In the genomic region with DNA sequence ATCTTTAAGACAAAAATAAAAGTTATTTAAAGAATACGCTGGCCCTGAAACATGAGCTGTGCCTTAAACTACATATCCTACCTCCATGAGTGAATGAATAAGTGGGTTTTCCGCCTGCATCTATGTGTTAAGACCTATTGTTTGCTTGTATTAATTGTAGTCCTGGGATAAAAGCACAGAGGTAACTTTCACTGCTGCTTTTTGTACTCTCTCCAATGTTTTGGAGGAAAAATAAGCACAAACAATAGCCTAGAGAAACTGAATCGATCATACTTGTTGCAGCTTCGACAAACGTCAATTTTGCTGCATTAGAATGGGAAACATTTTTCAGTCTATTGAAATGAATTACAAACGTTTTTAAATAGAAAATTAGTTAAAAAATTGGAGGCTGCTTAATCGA, we compare ENCODE assay signal across 10 cellular contexts. TPM values are rescaled to one million over a fixed set of nuclear protein-coding genes. Genes with fewer than 3 reads are reported as not detected.
DNase-seq lines count a peak whose midpoint lies in the region; ATAC-seq, FAIRE-seq and TF ChIP-seq lines count a peak whose summit lies in the region.
"Had no signal": no experiment of that assay in that cellular context is flagged by ENCODE, and none has a peak within 500 bp of the region (broad histone marks: within the 10 kb centered on the region; RNA-seq: fewer than 3 reads in every experiment).

No MANE protein-coding gene starts in this region.

- 83% methylated on average over 7 of the region's 7 CpGs for WGBS in A549 (ENCODE audit: missing lambda C conversion rate)

- H3K4me3 Mint-ChIP-seq in Caco-2 (ENCODE audit: unreplicated experiment) = peak overlapping the region; percentile 80

- H3K4me1 ChIP-seq in A549 (peaks cover 17% of the 10 kb centered on the region; the same call in 2 of the 3 replicates), Caco-2 (peaks cover 17% of the 10 kb centered on the region), lower lobe of right lung (peaks cover 18% of the 10 kb centered on the region), foreskin keratinocyte (peaks cover 14% of the 10 kb centered on the region)

- TF ChIP-seq CTCF in A549 (IDR thresholded peaks at IDR 0.05) (no peak), Caco-2 (IDR thresholded peaks at IDR 0.05; ENCODE audit: insufficient read depth in 1 of 2, low read depth in 1 of 2, low read length in 1 of 2, severe bottlenecking in 1 of 2, unreplicated experiment in 1 of 2) (no peak), WERI-Rb-1 (IDR thresholded peaks at IDR 0.05; ENCODE audit: low read depth, low read length) (no peak), lower lobe of right lung (IDR thresholded peaks at IDR 0.05) (no peak), foreskin keratinocyte (conservative IDR thresholded peaks at IDR 0.05) (no peak)

- CTCF ChIA-PET in A549 (lab: Yijun Ruan, JAX) = no interaction called here
- CTCF ChIA-PET in Caco-2 (lab: Charles Lee) = no interaction called here

- ATAC-seq in A549 (no peak), lower lobe of right lung (no peak), foreskin keratinocyte (no peak)

- H3K27me3 ChIP-seq in Caco-2 (replicated peaks; ENCODE audit: control insufficient read depth, insufficient read depth, low read length) (no peaks in the 10 kb centered on the region), WERI-Rb-1 (ENCODE audit: insufficient read depth, low read depth, severe bottlenecking) (no peaks in the 10 kb centered on the region), lower lobe of right lung (ENCODE audit: low read depth) (no peaks in the 10 kb centered on the region), foreskin keratinocyte (no peaks in the 10 kb centered on the region)
- H3K27me3 ChIP-seq: esophagus muscularis mucosa had no signal

- H3K4me3 ChIP-seq in A549 = no peak overlapping the region
- peak overlapping the region; percentile 97 for H3K4me3 ChIP-seq in Caco-2 (ENCODE audit: low read depth, low read length)
- peak overlapping the region; percentile 96; the same call in 1 of the 2 replicates for H3K4me3 ChIP-seq in WERI-Rb-1 (ENCODE audit: low read depth, low read length)
- peak overlapping the region; percentile 67 for H3K4me3 ChIP-seq in lower lobe of right lung

- TSS peak; percentile 80 for BruUV-seq in Caco-2 (replicated peaks; lab: Mats Ljungman, UMichigan)

- intact Hi-C loops in Caco-2 (cut with micrococcal nuclease; ENCODE audit: unreplicated experiment) = loop anchor here (10.0 kb wide), 1 partner anchor 353 kb away; no protein-coding TSS in a partner anchor
- intact Hi-C loops in lower lobe of right lung (cut with DNase I) = no loop called here

- no peaks in the 10 kb centered on the region for H3K9me3 Mint-ChIP-seq in Caco-2 (ENCODE audit: unreplicated experiment)

- TF ChIP-seq RAD21 in A549 (conservative IDR thresholded peaks at IDR 0.05 in 1 of 2, IDR thresholded peaks at IDR 0.05 in 1 of 2) = no peak

- no peak for TF ChIP-seq POLR2A in A549 (IDR thresholded peaks at IDR 0.05; ENCODE audit: low read length)

- TF ChIP-seq EP300 in A549 (IDR thresholded peaks at IDR 0.05) = no peak

- H3K4me1 Mint-ChIP-seq in Caco-2 (ENCODE audit: low read depth, unreplicated experiment) = peaks cover 10% of the 10 kb centered on the region

- H3K27ac ChIP-seq in A549 (no peak overlapping the region), WERI-Rb-1 (no peak overlapping the region), lower lobe of right lung (peak overlapping the region; percentile 95), foreskin keratinocyte (no peak overlapping the region)

- peak overlapping the region; percentile 71; the same call in 2 of the 3 replicates for H3K4me2 ChIP-seq in A549

- H3K9me3 ChIP-seq in A549 (no peaks in the 10 kb centered on the region), Caco-2 (no peaks in the 10 kb centered on the region), WERI-Rb-1 (ENCODE audit: severe bottlenecking) (no peaks in the 10 kb centered on the region), lower lobe of right lung (no peaks in the 10 kb centered on the region)
- H3K9me3 ChIP-seq: esophagus muscularis mucosa had no signal

- no peaks in the 10 kb centered on the region for H3K27me3 Mint-ChIP-seq in Caco-2 (ENCODE audit: insufficient read depth, unreplicated experiment)

- H3K27ac Mint-ChIP-seq in Caco-2 (ENCODE audit: unreplicated experiment) = peak overlapping the region; percentile 94

- no peaks in the 10 kb centered on the region for H3K36me3 ChIP-seq in Caco-2 (ENCODE audit: control insufficient read depth, insufficient read depth, low read length)
- H3K36me3 ChIP-seq in WERI-Rb-1 = peaks cover 2% of the 10 kb centered on the region
- H3K36me3 ChIP-seq in lower lobe of right lung = no peaks in the 10 kb centered on the region
- H3K36me3 ChIP-seq: esophagus muscularis mucosa had no signal

- no peak for FAIRE-seq in A549 (lab: Jason Lieb, UNC)

- DNase-seq in A549 (ENCODE audit: low read depth in 1 of 2, low spot score in 1 of 2) = no peak
- no peak for DNase-seq in Caco-2
- DNase-seq in WERI-Rb-1 = no peak
- no peak for DNase-seq in lower lobe of right lung
- no peak for DNase-seq in GM19240 (ENCODE audit: insufficient read length, low spot score)
- no peak for DNase-seq in putamen (ENCODE audit: low spot score)
- no peak for DNase-seq in foreskin keratinocyte
- DNase-seq in foreskin melanocyte = no peak
- DNase-seq: NCI-H2171 had no signal

- peaks cover 18% of the 10 kb centered on the region for H3K36me3 Mint-ChIP-seq in Caco-2 (ENCODE audit: insufficient read depth, unreplicated experiment)

- POLR2A ChIA-PET in A549 (lab: Yijun Ruan, JAX) (interaction anchor here (1.4 to 3.5 kb wide), 2 partner anchors 226 to 398 kb away, joined by 3 to 35 read pairs; no protein-coding TSS in a partner anchor), Caco-2 (lab: Charles Lee) (interaction anchor here (0.6 to 1.9 kb wide), 2 partner anchors 22 to 680 kb away, joined by 6 to 13 read pairs; no protein-coding TSS in a partner anchor)

TF ChIP-seq in A549, 52 proteins besides CTCF, POLR2A, EP300 and RAD21 (continues in another document):
- no peak for TF ChIP-seq PHF8 (IDR thresholded peaks at IDR 0.05; ENCODE audit: borderline replicate concordance, low read depth)
- TF ChIP-seq, protein P1, sequence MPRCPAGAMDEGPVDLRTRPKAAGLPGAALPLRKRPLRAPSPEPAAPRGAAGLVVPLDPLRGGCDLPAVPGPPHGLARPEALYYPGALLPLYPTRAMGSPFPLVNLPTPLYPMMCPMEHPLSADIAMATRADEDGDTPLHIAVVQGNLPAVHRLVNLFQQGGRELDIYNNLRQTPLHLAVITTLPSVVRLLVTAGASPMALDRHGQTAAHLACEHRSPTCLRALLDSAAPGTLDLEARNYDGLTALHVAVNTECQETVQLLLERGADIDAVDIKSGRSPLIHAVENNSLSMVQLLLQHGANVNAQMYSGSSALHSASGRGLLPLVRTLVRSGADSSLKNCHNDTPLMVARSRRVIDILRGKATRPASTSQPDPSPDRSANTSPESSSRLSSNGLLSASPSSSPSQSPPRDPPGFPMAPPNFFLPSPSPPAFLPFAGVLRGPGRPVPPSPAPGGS (IDR thresholded peaks at IDR 0.05) = no peak
- TF ChIP-seq ZFP36 (IDR thresholded peaks at IDR 0.05; ENCODE audit: borderline replicate concordance, partially characterized antibody) = no peak
- no peak for TF ChIP-seq HMGXB4 (CRISPR knock-in tag; IDR thresholded peaks at IDR 0.05; ENCODE audit: borderline replicate concordance)
- TF ChIP-seq ESRRA (IDR thresholded peaks at IDR 0.05; ENCODE audit: borderline replicate concordance, low read length) = no peak
- TF ChIP-seq RCOR1 (IDR thresholded peaks at IDR 0.05; ENCODE audit: low read depth, low read length) = no peak
- no peak for TF ChIP-seq MAZ (IDR thresholded peaks at IDR 0.05; ENCODE audit: borderline replicate concordance, low read depth, low read length)
- no peak for TF ChIP-seq CHD2 (IDR thresholded peaks at IDR 0.05; ENCODE audit: low read length, partially characterized antibody)
- TF ChIP-seq, protein P2, sequence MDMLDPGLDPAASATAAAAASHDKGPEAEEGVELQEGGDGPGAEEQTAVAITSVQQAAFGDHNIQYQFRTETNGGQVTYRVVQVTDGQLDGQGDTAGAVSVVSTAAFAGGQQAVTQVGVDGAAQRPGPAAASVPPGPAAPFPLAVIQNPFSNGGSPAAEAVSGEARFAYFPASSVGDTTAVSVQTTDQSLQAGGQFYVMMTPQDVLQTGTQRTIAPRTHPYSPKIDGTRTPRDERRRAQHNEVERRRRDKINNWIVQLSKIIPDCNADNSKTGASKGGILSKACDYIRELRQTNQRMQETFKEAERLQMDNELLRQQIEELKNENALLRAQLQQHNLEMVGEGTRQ (IDR thresholded peaks at IDR 0.05) = no peak
- no peak for TF ChIP-seq FOSB (CRISPR knock-in tag; IDR thresholded peaks at IDR 0.05)
- no peak for TF ChIP-seq SMC3 (IDR thresholded peaks at IDR 0.05)
- no peak for TF ChIP-seq NR3C1 (IDR thresholded peaks at IDR 0.05)
- no peak for TF ChIP-seq CHD4 (IDR thresholded peaks at IDR 0.05; ENCODE audit: borderline replicate concordance)
- no peak for TF ChIP-seq RFX5 (IDR thresholded peaks at IDR 0.05)
- no peak for TF ChIP-seq HOXA7 (CRISPR knock-in tag; IDR thresholded peaks at IDR 0.05)
- no peak for TF ChIP-seq BHLHE40 (IDR thresholded peaks at IDR 0.05; ENCODE audit: low read depth, low read length)
- TF ChIP-seq MAFK (IDR thresholded peaks at IDR 0.05; ENCODE audit: partially characterized antibody) = no peak

RNA-seq across cellular contexts. Expression of gene CTNNB1, which starts 1.3 kb away (rescaled TPM):
- polyA plus RNA-seq in A549 (2011; rRNA removed) (242 and 389 TPM in 2 replicates), A549 (2017; fragmentation: RNase III; extraction: RNeasy Plus Mini Kit Qiagen cat#74134 plus additional on column Dnase treatment) (137 to 149 TPM (median 147 TPM) in 3 replicates), foreskin keratinocyte (135 and 150 TPM in 2 replicates)
- 151 and 188 TPM in 2 replicates for polyA plus RNA-seq in A549 (2012; cell fraction: cytosol; rRNA removed)
- 238 and 510 TPM in 2 replicates for polyA plus RNA-seq in A549 (2012; cell fraction: nucleus; rRNA removed)
- 1,149 and 1,680 TPM in 2 replicates for polyA minus RNA-seq in A549 (2011; rRNA and poly(A)+ RNA removed)
- total RNA-seq in Caco-2 (2022) (201 and 206 TPM in 2 replicates), lower lobe of right lung (332 TPM), foreskin keratinocyte (438 and 461 TPM in 2 replicates)
